Comparison of ENCODE assay signal across 20 cellular contexts in genomic region chr14:100114109-100114765, GRCh38. TPM values are rescaled to one million over a fixed set of nuclear protein-coding genes. Genes with fewer than 3 reads are reported as not detected.
DNase-seq lines count a peak whose midpoint lies in the region; ATAC-seq and TF ChIP-seq lines count a peak whose summit lies in the region.
"Had no signal": no experiment of that assay in that cellular context is flagged by ENCODE, and none has a peak within 500 bp of the region (broad histone marks: within the 10 kb centered on the region; RNA-seq: fewer than 3 reads in every experiment).

No MANE protein-coding gene starts in this region.

- H3K9me3 Mint-ChIP-seq in CD4-positive, alpha-beta T cell = no peaks in the 10 kb centered on the region
- H3K9me3 Mint-ChIP-seq in naive thymus-derived CD8-positive, alpha-beta T cell = no peaks in the 10 kb centered on the region
- no peaks in the 10 kb centered on the region for H3K9me3 Mint-ChIP-seq in CD14-positive monocyte
- H3K9me3 Mint-ChIP-seq: activated naive CD4-positive, alpha-beta T cell treated with anti-CD3 and anti-CD28 coated beads for 36 hours; brain; dendritic cell treated with granulocyte-macrophage colony-stimulating factor and Interleukin-4, amounts not matched to agents 40 ng/mL and 50 ng/mL, for 4 days had no signal

- TF ChIP-seq CTCF in CD4-positive, alpha-beta T cell (IDR thresholded peaks at IDR 0.05) = no peak
- TF ChIP-seq CTCF in GM12872 (IDR thresholded peaks at IDR 0.05; ENCODE audit: insufficient read depth, low read depth, low read length) = 0 out of 3 replicates have a peak, but pooled peaks have one; percentile 8
- TF ChIP-seq CTCF in CD14-positive monocyte (IDR thresholded peaks at IDR 0.05) = no peak

- peaks cover 95% of the 10 kb centered on the region for H3K36me3 Mint-ChIP-seq in CD4-positive, alpha-beta T cell (ENCODE audit: low read depth)
- H3K36me3 Mint-ChIP-seq in naive thymus-derived CD8-positive, alpha-beta T cell = peaks cover 0 to 91% (median 5%) of the 10 kb centered on the region in 3 donors
- peaks cover 37 to 55% of the 10 kb centered on the region in 2 donors for H3K36me3 Mint-ChIP-seq in CD14-positive monocyte
- H3K36me3 Mint-ChIP-seq: brain had no signal

- POLR2A ChIA-PET in CD4-positive, alpha-beta T cell (lab: Charles Lee) = no interaction called here
- POLR2A ChIA-PET in naive thymus-derived CD8-positive, alpha-beta T cell (lab: Charles Lee) = interaction anchor here (1.6 to 59.1 kb wide), 2 partner anchors 8 to 40 kb away, joined by 4 to 2215 read pairs; partner anchors contain the start of gene EVL

- CTCF ChIA-PET in CD4-positive, alpha-beta T cell (lab: Charles Lee) = interaction anchor here (1.3 to 1.4 kb wide), 2 partner anchors 42 to 58 kb away, joined by 4 read pairs; no protein-coding TSS in a partner anchor

- intact Hi-C loops in CD4-positive, alpha-beta T cell (cut with DNase I, micrococcal nuclease) = no loop called here
- intact Hi-C loops in CD14-positive monocyte (cut with micrococcal nuclease) = no loop called here

- no peak overlapping the region for H3K4me3 Mint-ChIP-seq in CD4-positive, alpha-beta T cell
- H3K4me3 Mint-ChIP-seq in naive thymus-derived CD8-positive, alpha-beta T cell = no peak overlapping the region
- H3K4me3 Mint-ChIP-seq in CD14-positive monocyte = no peak overlapping the region
- H3K4me3 Mint-ChIP-seq: activated naive CD4-positive, alpha-beta T cell treated with anti-CD3 and anti-CD28 coated beads for 36 hours; brain; dendritic cell treated with granulocyte-macrophage colony-stimulating factor and Interleukin-4, amounts not matched to agents 40 ng/mL and 50 ng/mL, for 4 days had no signal

- H3K27ac Mint-ChIP-seq in CD4-positive, alpha-beta T cell = peak overlapping the region; percentile 98
- peak overlapping the region in 9 of 10 donors; percentile 49 to 96 (median 89) for H3K27ac Mint-ChIP-seq in naive thymus-derived CD8-positive, alpha-beta T cell
- H3K27ac Mint-ChIP-seq in CD14-positive monocyte = peak overlapping the region in 2 of 7 donors; percentile 31 to 54

- H3K4me1 Mint-ChIP-seq in CD4-positive, alpha-beta T cell (ENCODE audit: low read depth) = peaks cover 51% of the 10 kb centered on the region
- H3K4me1 Mint-ChIP-seq in naive thymus-derived CD8-positive, alpha-beta T cell = peaks cover 34 to 62% (median 57%) of the 10 kb centered on the region in 4 donors
- H3K4me1 Mint-ChIP-seq in CD14-positive monocyte = no peaks in the 10 kb centered on the region

- H3K9me3 ChIP-seq in CD4-positive, alpha-beta T cell (ENCODE audit: control insufficient read depth, low read length) = no peaks in the 10 kb centered on the region
- H3K9me3 ChIP-seq: gastrocnemius medialis, left ventricle myocardium inferior, mucosa of descending colon, right lobe of liver, uterus had no signal

- DNase-seq in CD4-positive, alpha-beta T cell = no peak
- DNase-seq in naive thymus-derived CD8-positive, alpha-beta T cell = peak in 1 of 10 donors; percentile 9
- DNase-seq in CD14-positive monocyte (ENCODE audit: low spot score) = no peak
- DNase-seq in stimulated activated CD4-positive, alpha-beta T cell treated with anti-CD3 and anti-CD28 coated beads, Interleukin-1b, Interleukin-23, amount 100 ng/mL, for 48 hours = no peak
- no peak for DNase-seq in NK-92 treated with Interleukin-12 subunit alpha and Interleukin-12 subunit beta, amount 100 ng/mL, for 24 hours (lab: John Stamatoyannopoulos, UW)
- DNase-seq: activated naive CD4-positive, alpha-beta T cell treated with anti-CD3 and anti-CD28 coated beads for 36 hours; gastrocnemius medialis; left ventricle myocardium inferior; mucosa of descending colon; NCI-H1048; NCI-H2081; NCI-H69; uterus had no signal

- no peaks in the 10 kb centered on the region for H3K27me3 ChIP-seq in CD4-positive, alpha-beta T cell (ENCODE audit: control insufficient read depth, insufficient read depth, low read length)
- H3K27me3 ChIP-seq: gastrocnemius medialis, right lobe of liver, uterus had no signal

- no peaks in the 10 kb centered on the region for H3K27me3 Mint-ChIP-seq in CD4-positive, alpha-beta T cell
- no peaks in the 10 kb centered on the region for H3K27me3 Mint-ChIP-seq in naive thymus-derived CD8-positive, alpha-beta T cell
- peaks cover 0 to 1% (median 0%) of the 10 kb centered on the region in 3 donors for H3K27me3 Mint-ChIP-seq in CD14-positive monocyte (ENCODE audit: low read depth in 3 of 3)
- H3K27me3 Mint-ChIP-seq: brain; dendritic cell treated with granulocyte-macrophage colony-stimulating factor and Interleukin-4, amounts not matched to agents 40 ng/mL and 50 ng/mL, for 4 days had no signal

- peak; percentile 39 for ATAC-seq in CD4-positive, alpha-beta T cell (ENCODE audit: poor library complexity)
- ATAC-seq in naive thymus-derived CD8-positive, alpha-beta T cell = no peak
- ATAC-seq in GM19324 (IDR thresholded peaks at IDR 0.05; ENCODE audit: low FRiP score, unreplicated experiment) = no peak
- ATAC-seq: gastrocnemius medialis, mucosa of descending colon, right lobe of liver had no signal

- H3K27ac ChIP-seq in CD4-positive, alpha-beta T cell (ENCODE audit: low read depth, low read length) = no peak overlapping the region
- peak overlapping the region; percentile 99 for H3K27ac ChIP-seq in angular gyrus (ENCODE audit: low read depth, low read length)
- H3K27ac ChIP-seq: gastrocnemius medialis, left ventricle myocardium inferior, right lobe of liver, uterus had no signal

RNA-seq across cellular contexts. Expression of gene DEGS2, which starts 45.2 kb away (rescaled TPM):
- total RNA-seq in CD4-positive, alpha-beta T cell = under 1 TPM in 1 of 2 experiments, not detected in 1; 0.11 TPM
- under 1 TPM in 1 of 2 experiments, not detected in 1; 0.49 TPM for total RNA-seq in naive thymus-derived CD8-positive, alpha-beta T cell
- polyA plus RNA-seq in naive thymus-derived CD8-positive, alpha-beta T cell = 1 to 10 TPM in 2 of 3 donors, under 1 TPM in 1; 0.39 to 1.1 (median 1.0) TPM
- under 1 TPM in 1 of 2 donors, not detected in 1; 0.36 TPM for polyA plus RNA-seq in CD14-positive monocyte
- total RNA-seq: left ventricle myocardium inferior, SK-MEL-5 had no signal

RNA-seq across cellular contexts. Expression of gene EVL, which starts 49.0 kb away (rescaled TPM):
- 100 to 1,000 TPM; 660 to 678 TPM for total RNA-seq in CD4-positive, alpha-beta T cell
- 1,000 to 10,000 TPM; 1,491 to 1,493 TPM for total RNA-seq in naive thymus-derived CD8-positive, alpha-beta T cell
- polyA plus RNA-seq in naive thymus-derived CD8-positive, alpha-beta T cell = 100 to 1,000 TPM; 111 to 153 (median 148) TPM
- polyA plus RNA-seq in CD14-positive monocyte = 1 to 10 TPM; 3.2 to 6.7 TPM
